ENCODE assay signal across 20 cellular contexts in the genomic region with DNA sequence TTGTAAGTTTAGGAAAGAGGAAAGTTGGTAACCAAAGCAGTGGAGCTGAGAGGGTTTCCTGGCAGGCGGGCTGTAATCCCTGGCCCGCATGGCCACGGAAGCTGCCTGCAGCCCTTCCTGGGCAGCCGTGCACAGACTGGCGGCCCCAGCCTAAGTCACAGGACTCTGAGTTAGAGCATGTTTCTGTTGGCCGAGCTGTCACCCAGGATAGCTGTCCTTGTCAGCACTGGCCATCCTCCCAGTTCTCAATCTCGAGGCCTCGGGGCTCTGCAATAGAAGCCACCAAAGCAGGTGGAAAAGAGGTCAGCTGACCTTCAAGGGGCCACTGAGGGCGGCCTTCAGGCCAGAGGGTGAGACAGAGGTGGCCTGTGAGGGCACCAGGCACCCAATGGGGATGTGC. TPM values are rescaled to one million over a fixed set of nuclear protein-coding genes. Genes with fewer than 3 reads are reported as not detected.
DNase-seq lines count a peak whose midpoint lies in the region; ATAC-seq and TF ChIP-seq lines count a peak whose summit lies in the region.
"Had no signal": no experiment of that assay in that cellular context is flagged by ENCODE, and none has a peak within 500 bp of the region (broad histone marks: within the 10 kb centered on the region; RNA-seq: fewer than 3 reads in every experiment).

No MANE protein-coding gene starts in this region.

- H3K36me3 Mint-ChIP-seq in endothelial cell (ENCODE audit: low read depth, unreplicated experiment) = no peaks in the 10 kb centered on the region
- no peaks in the 10 kb centered on the region for H3K36me3 Mint-ChIP-seq in activated CD4-positive, alpha-beta memory T cell treated with anti-CD3 and anti-CD28 coated beads for 36 hours

- H3K4me2 ChIP-seq in parathyroid adenoma (ENCODE audit: low read length) = no peak overlapping the region
- H3K4me2 ChIP-seq: GM23338 had no signal

- H3K36me3 ChIP-seq in H7 (replicated peaks; ENCODE audit: control insufficient read depth, insufficient read depth, low read length) = no peaks in the 10 kb centered on the region
- no peaks in the 10 kb centered on the region for H3K36me3 ChIP-seq in left ventricle myocardium inferior
- no peaks in the 10 kb centered on the region for H3K36me3 ChIP-seq in parathyroid adenoma (ENCODE audit: control insufficient read depth, insufficient read depth, low read length)

- H2AFZ ChIP-seq in parathyroid adenoma = peak overlapping the region; percentile 54
- H2AFZ ChIP-seq: GM23338 had no signal

- no peak overlapping the region for H3K4me3 Mint-ChIP-seq in endothelial cell (ENCODE audit: unreplicated experiment)
- H3K4me3 Mint-ChIP-seq in activated CD4-positive, alpha-beta memory T cell treated with anti-CD3 and anti-CD28 coated beads for 36 hours = no peak overlapping the region
- H3K4me3 Mint-ChIP-seq: GM23338 had no signal

- H3K27ac ChIP-seq in left ventricle myocardium inferior (replicated peaks) (peak overlapping the region; percentile 77), parathyroid adenoma (peak overlapping the region; percentile 100)
- H3K27ac ChIP-seq: C4-2B had no signal

- intact Hi-C loops in left ventricle myocardium inferior (cut with micrococcal nuclease) = no loop called here
- intact Hi-C loops in activated CD4-positive, alpha-beta memory T cell treated with anti-CD3 and anti-CD28 coated beads for 36 hours (cut with micrococcal nuclease) = loop anchor here (5.0 kb wide), 1 partner anchor 348 kb away; no protein-coding TSS in a partner anchor

- no peak overlapping the region for H3K27ac Mint-ChIP-seq in endothelial cell (ENCODE audit: unreplicated experiment)
- no peak overlapping the region for H3K27ac Mint-ChIP-seq in activated CD4-positive, alpha-beta memory T cell treated with anti-CD3 and anti-CD28 coated beads for 36 hours
- H3K27ac Mint-ChIP-seq: GM23338 had no signal

- DNase-seq in H7 (peak; percentile 19), endothelial cell (ENCODE audit: low spot score) (peak; percentile 9), left ventricle myocardium inferior (no peak), middle frontal gyrus (ENCODE audit: extremely low spot score, low spot score) (no peak)
- no peak for DNase-seq in activated CD4-positive, CD25-positive, alpha-beta regulatory T cell treated with anti-CD3 and anti-CD28 coated beads, Interleukin-2, amount 50 U/mL, for 72 hours
- no peak for DNase-seq in activated CD4-positive, alpha-beta memory T cell treated with anti-CD3 and anti-CD28 coated beads for 36 hours
- DNase-seq: DMS 273 treated with DMSO at 0.1 percent for 48 hours; GDM1; KBM-7; MV-4-11; NCI-H1930; NCI-H2171; NCI-H446 treated with DMSO at 0.1 percent for 48 hours; NK-92 treated with Interleukin-12 subunit alpha and Interleukin-12 subunit beta, amount 100 ng/mL, for 24 hours had no signal

- CTCF ChIA-PET in activated CD4-positive, alpha-beta memory T cell treated with anti-CD3 and anti-CD28 coated beads for 36 hours (lab: Charles Lee) = interaction anchor here (1.2 kb wide), 1 partner anchor 8 kb away, joined by 3 read pairs; no protein-coding TSS in a partner anchor

- peaks cover 2% of the 10 kb centered on the region for H3K27me3 Mint-ChIP-seq in endothelial cell (ENCODE audit: unreplicated experiment)
- H3K27me3 Mint-ChIP-seq in activated CD4-positive, alpha-beta memory T cell treated with anti-CD3 and anti-CD28 coated beads for 36 hours = no peaks in the 10 kb centered on the region

- peaks cover 3% of the 10 kb centered on the region for H3K4me1 ChIP-seq in left ventricle myocardium inferior
- H3K4me1 ChIP-seq in parathyroid adenoma = peaks cover 36% of the 10 kb centered on the region

- H3K27me3 ChIP-seq in H7 (ENCODE audit: control insufficient read depth, insufficient read depth, low read length) (no peaks in the 10 kb centered on the region), left ventricle myocardium inferior (ENCODE audit: low read depth) (no peaks in the 10 kb centered on the region), parathyroid adenoma (ENCODE audit: control insufficient read depth, insufficient read depth, low read length) (no peaks in the 10 kb centered on the region)

- no peaks in the 10 kb centered on the region for H3K9me3 ChIP-seq in left ventricle myocardium inferior (replicated peaks)
- no peaks in the 10 kb centered on the region for H3K9me3 ChIP-seq in parathyroid adenoma (ENCODE audit: control insufficient read depth, low read length)

- H3K4me3 ChIP-seq in H7 (ENCODE audit: insufficient read depth, low read depth, low read length) (no peak overlapping the region), left ventricle myocardium inferior (no peak overlapping the region), parathyroid adenoma (ENCODE audit: low read depth, low read length) (peak overlapping the region; percentile 27)
- H3K4me3 ChIP-seq: GM12878, GM23338 had no signal

- H3K79me2 ChIP-seq in parathyroid adenoma = no peaks in the 10 kb centered on the region

- H3K9me3 Mint-ChIP-seq in endothelial cell (ENCODE audit: unreplicated experiment) = no peaks in the 10 kb centered on the region
- no peaks in the 10 kb centered on the region for H3K9me3 Mint-ChIP-seq in activated CD4-positive, alpha-beta memory T cell treated with anti-CD3 and anti-CD28 coated beads for 36 hours

- TF ChIP-seq CTCF in endothelial cell (IDR thresholded peaks at IDR 0.05; ENCODE audit: unreplicated experiment) = no peak
- TF ChIP-seq CTCF in left ventricle myocardium inferior (IDR thresholded peaks at IDR 0.05; ENCODE audit: borderline replicate concordance) = no peak
- TF ChIP-seq CTCF in parathyroid adenoma (IDR thresholded peaks at IDR 0.05) = no peak

- no peak overlapping the region for H3K9ac ChIP-seq in parathyroid adenoma

- peaks cover 5% of the 10 kb centered on the region for H3K4me1 Mint-ChIP-seq in endothelial cell (ENCODE audit: unreplicated experiment)
- no peaks in the 10 kb centered on the region for H3K4me1 Mint-ChIP-seq in activated CD4-positive, alpha-beta memory T cell treated with anti-CD3 and anti-CD28 coated beads for 36 hours (ENCODE audit: low read depth)

- POLR2A ChIA-PET in activated CD4-positive, alpha-beta memory T cell treated with anti-CD3 and anti-CD28 coated beads for 36 hours (lab: Charles Lee) = no interaction called here

- TF ChIP-seq POLR2A in GM18505 (IDR thresholded peaks at IDR 0.05; ENCODE audit: borderline replicate concordance, extremely low read depth, insufficient read depth, insufficient read length) = no peak

- ATAC-seq in GM18505 (IDR thresholded peaks at IDR 0.05; ENCODE audit: unreplicated experiment) = no peak
- ATAC-seq: GM12878, GM23338 had no signal

RNA-seq across cellular contexts. Expression of a gene that starts 20.5 kb away (rescaled TPM):
- total RNA-seq in H7 (2014; rRNA removed; shearing (Covaris generic)) = not detected in 2 replicates
- total RNA-seq in endothelial cell (ENCODE audit: unreplicated experiment) (not detected), left ventricle myocardium inferior (not detected)
- not detected for total RNA-seq in activated CD4-positive, alpha-beta memory T cell treated with anti-CD3 and anti-CD28 coated beads for 36 hours
- total RNA-seq: GM12878, GM23338, OCI-LY7 had no signal

RNA-seq across cellular contexts. Expression of a gene that starts 30.6 kb away (rescaled TPM):
- not detected in 2 replicates for total RNA-seq in H7 (2014; rRNA removed; shearing (Covaris generic))
- 0.49 TPM for total RNA-seq in endothelial cell (ENCODE audit: unreplicated experiment)
- total RNA-seq in left ventricle myocardium inferior = 0.49 TPM
- 1 to 10 TPM; 1.5 to 1.6 TPM for total RNA-seq in activated CD4-positive, alpha-beta memory T cell treated with anti-CD3 and anti-CD28 coated beads for 36 hours

RNA-seq across cellular contexts. Expression of a gene that starts 46.7 kb away (rescaled TPM):
- total RNA-seq in H7 (2014; rRNA removed; shearing (Covaris generic)) = 5.1 and 6.9 TPM in 2 replicates
- 14.4 TPM for total RNA-seq in endothelial cell (ENCODE audit: unreplicated experiment)
- total RNA-seq in left ventricle myocardium inferior = 6.4 TPM
- total RNA-seq in activated CD4-positive, alpha-beta memory T cell treated with anti-CD3 and anti-CD28 coated beads for 36 hours = 10 to 100 TPM; 11.3 to 11.5 TPM

RNA-seq across cellular contexts. Expression of a gene that starts 59.1 kb away (rescaled TPM):
- total RNA-seq in H7 (2014; rRNA removed; shearing (Covaris generic)) = not detected in 2 replicates
- total RNA-seq in endothelial cell (ENCODE audit: unreplicated experiment) (not detected), left ventricle myocardium inferior (not detected)
- total RNA-seq in activated CD4-positive, alpha-beta memory T cell treated with anti-CD3 and anti-CD28 coated beads for 36 hours = not detected
- total RNA-seq: GM12878, OCI-LY7 had no signal

Comparison
In these comparisons a context has a peak if more than half of its experiments do, and no peak if none do; other contexts are left out.
1. DNase-seq: peak in H7 (single experiment) and endothelial cell (single experiment); none in left ventricle myocardium inferior (single experiment), activated CD4-positive, CD25-positive, alpha-beta regulatory T cell treated with anti-CD3 and anti-CD28 coated beads, Interleukin-2, amount 50 U/mL, for 72 hours (single experiment), middle frontal gyrus (single experiment) and activated CD4-positive, alpha-beta memory T cell treated with anti-CD3 and anti-CD28 coated beads for 36 hours (single experiment).